1 cellular context compared by ENCODE assay signal in the genomic region with DNA sequence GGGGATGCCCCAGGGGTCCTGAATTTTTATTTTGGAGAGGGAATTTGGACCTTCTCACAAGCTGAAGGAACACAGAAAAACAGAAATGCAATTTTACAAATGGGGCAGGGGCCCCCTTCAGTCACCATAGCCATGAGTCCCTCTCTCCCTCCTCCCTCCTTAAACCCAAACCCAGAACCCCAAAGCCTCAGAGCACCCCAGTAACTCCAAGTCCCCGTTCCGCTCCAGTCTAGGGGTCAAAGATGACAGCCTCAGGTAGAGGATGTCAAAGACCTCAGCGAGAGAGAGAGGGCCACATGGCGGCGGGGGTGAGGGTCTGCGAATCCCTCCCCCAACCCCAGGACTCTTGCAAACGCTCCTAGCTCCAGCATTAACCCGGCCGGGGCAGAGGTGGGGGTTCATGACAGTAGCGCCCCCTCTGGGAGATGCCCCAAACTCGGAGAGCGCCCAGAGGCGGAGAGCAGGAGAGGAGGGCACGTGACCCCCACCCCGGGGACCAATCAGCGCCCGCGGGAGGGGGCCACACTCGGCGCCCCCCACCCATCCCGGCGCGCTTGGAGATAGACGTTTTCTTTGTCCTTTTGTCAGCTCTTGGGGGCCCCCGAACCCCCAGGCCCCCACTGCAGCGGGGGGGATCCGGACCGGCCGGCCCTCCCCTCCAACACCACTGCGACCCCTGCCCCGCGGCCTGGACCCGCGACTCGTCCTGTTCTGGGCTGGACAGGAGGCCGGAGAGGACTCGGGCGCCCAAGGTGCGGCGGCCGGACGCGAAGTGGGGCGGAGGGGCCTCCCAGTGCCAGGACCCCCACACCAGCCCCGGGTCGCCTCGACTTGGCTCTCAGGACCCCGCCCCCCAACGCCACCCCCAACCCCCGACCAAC.
A peak's percentile ranks its signal among the peaks of the same experiment; 100 is the strongest.
TF ChIP-seq lines count a peak whose summit lies in the region.

No MANE protein-coding gene starts in this region.

TF ChIP-seq in HepG2, 621 proteins besides CTCF, POLR2A, EP300 and RAD21 (continued from another document and continues in another):
- TF ChIP-seq, protein P1, sequence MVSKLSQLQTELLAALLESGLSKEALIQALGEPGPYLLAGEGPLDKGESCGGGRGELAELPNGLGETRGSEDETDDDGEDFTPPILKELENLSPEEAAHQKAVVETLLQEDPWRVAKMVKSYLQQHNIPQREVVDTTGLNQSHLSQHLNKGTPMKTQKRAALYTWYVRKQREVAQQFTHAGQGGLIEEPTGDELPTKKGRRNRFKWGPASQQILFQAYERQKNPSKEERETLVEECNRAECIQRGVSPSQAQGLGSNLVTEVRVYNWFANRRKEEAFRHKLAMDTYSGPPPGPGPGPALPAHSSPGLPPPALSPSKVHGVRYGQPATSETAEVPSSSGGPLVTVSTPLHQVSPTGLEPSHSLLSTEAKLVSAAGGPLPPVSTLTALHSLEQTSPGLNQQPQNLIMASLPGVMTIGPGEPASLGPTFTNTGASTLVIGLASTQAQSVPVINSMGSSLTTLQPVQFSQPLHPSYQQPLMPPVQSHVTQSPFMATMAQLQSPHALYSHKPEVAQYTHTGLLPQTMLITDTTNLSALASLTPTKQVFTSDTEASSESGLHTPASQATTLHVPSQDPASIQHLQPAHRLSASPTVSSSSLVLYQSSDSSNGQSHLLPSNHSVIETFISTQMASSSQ (IDR thresholded peaks at IDR 0.05; ENCODE audit: low read depth) = no peak
- TF ChIP-seq, protein P1 (CRISPR knock-in tag; IDR thresholded peaks at IDR 0.05; ENCODE audit: borderline replicate concordance) = no peak
- TF ChIP-seq ERF (CRISPR knock-in tag; IDR thresholded peaks at IDR 0.05) (peak; percentile 69), HOXA3 (CRISPR knock-in tag; IDR thresholded peaks at IDR 0.05) (0 out of 2 replicates have a peak, but pooled peaks have one; percentile 5), ZNF235 (CRISPR knock-in tag; IDR thresholded peaks at IDR 0.05; ENCODE audit: borderline replicate concordance) (no peak), ZNF788 (CRISPR knock-in tag; IDR thresholded peaks at IDR 0.05; ENCODE audit: borderline replicate concordance) (no peak), ZNF670 (CRISPR knock-in tag; IDR thresholded peaks at IDR 0.05; ENCODE audit: borderline replicate concordance) (no peak), KAT2B (IDR thresholded peaks at IDR 0.05; ENCODE audit: borderline replicate concordance, low read depth, low read length) (no peak), RNF2 (conservative IDR thresholded peaks at IDR 0.05; ENCODE audit: low read depth) (no peak), NFIB (CRISPR knock-in tag; IDR thresholded peaks at IDR 0.05; ENCODE audit: borderline replicate concordance) (no peak), SP140L (CRISPR knock-in tag; IDR thresholded peaks at IDR 0.05; ENCODE audit: borderline replicate concordance) (no peak), MZF1 (CRISPR knock-in tag; IDR thresholded peaks at IDR 0.05; ENCODE audit: borderline replicate concordance) (no peak), NBN (conservative IDR thresholded peaks at IDR 0.05) (no peak), ZNF143 (CRISPR knock-in tag; IDR thresholded peaks at IDR 0.05) (no peak), FOXO1 (CRISPR knock-in tag; IDR thresholded peaks at IDR 0.05) (no peak), ZNF709 (CRISPR knock-in tag; IDR thresholded peaks at IDR 0.05) (no peak), CENPT (CRISPR knock-in tag; IDR thresholded peaks at IDR 0.05; ENCODE audit: low read depth) (no peak), TBL1XR1 (IDR thresholded peaks at IDR 0.05; ENCODE audit: borderline replicate concordance, low read length, partially characterized antibody) (no peak), ZMYM2 (CRISPR knock-in tag; IDR thresholded peaks at IDR 0.05) (0 out of 2 replicates have a peak, but pooled peaks have one; percentile 29), ZIK1 (CRISPR knock-in tag; IDR thresholded peaks at IDR 0.05; ENCODE audit: borderline replicate concordance, low read depth) (no peak), FOXC1 (CRISPR knock-in tag; IDR thresholded peaks at IDR 0.05; ENCODE audit: borderline replicate concordance) (0 out of 2 replicates have a peak, but pooled peaks have one; percentile 18), TARDBP (CRISPR knock-in tag; IDR thresholded peaks at IDR 0.05) (peak; percentile 42; the same call in 1 of the 2 replicates), ZNF329 (CRISPR knock-in tag; IDR thresholded peaks at IDR 0.05; ENCODE audit: low read depth) (0 out of 2 replicates have a peak, but pooled peaks have one; percentile 40), BORCS8-MEF2B (CRISPR knock-in tag; IDR thresholded peaks at IDR 0.05) (0 out of 2 replicates have a peak, but pooled peaks have one; percentile 32), LCORL (IDR thresholded peaks at IDR 0.05) (no peak), LCORL (CRISPR knock-in tag; IDR thresholded peaks at IDR 0.05) (peak; percentile 65; the same call in 1 of the 2 replicates), ZNF549 (CRISPR knock-in tag; IDR thresholded peaks at IDR 0.05) (no peak), ZFP82 (CRISPR knock-in tag; IDR thresholded peaks at IDR 0.05; ENCODE audit: borderline replicate concordance) (no peak), TCF7 (IDR thresholded peaks at IDR 0.05; ENCODE audit: low read depth) (no peak), ZNF776 (CRISPR knock-in tag; IDR thresholded peaks at IDR 0.05) (no peak)
- TF ChIP-seq, protein P2, sequence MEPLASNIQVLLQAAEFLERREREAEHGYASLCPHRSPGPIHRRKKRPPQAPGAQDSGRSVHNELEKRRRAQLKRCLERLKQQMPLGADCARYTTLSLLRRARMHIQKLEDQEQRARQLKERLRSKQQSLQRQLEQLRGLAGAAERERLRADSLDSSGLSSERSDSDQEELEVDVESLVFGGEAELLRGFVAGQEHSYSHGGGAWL (CRISPR knock-in tag; IDR thresholded peaks at IDR 0.05) = no peak; the same call in 1 of the 2 replicates
- TF ChIP-seq, protein P3, sequence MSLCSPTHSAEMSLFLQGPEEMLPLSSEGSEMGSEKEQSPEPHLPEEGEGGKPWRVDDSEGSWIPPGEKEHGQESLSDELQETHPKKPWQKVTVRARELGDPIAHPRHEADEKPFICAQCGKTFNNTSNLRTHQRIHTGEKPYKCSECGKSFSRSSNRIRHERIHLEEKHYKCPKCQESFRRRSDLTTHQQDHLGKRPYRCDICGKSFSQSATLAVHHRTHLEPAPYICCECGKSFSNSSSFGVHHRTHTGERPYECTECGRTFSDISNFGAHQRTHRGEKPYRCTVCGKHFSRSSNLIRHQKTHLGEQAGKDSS (CRISPR knock-in tag; IDR thresholded peaks at IDR 0.05; ENCODE audit: borderline replicate concordance, low read depth) = no peak
- TF ChIP-seq, protein P4, sequence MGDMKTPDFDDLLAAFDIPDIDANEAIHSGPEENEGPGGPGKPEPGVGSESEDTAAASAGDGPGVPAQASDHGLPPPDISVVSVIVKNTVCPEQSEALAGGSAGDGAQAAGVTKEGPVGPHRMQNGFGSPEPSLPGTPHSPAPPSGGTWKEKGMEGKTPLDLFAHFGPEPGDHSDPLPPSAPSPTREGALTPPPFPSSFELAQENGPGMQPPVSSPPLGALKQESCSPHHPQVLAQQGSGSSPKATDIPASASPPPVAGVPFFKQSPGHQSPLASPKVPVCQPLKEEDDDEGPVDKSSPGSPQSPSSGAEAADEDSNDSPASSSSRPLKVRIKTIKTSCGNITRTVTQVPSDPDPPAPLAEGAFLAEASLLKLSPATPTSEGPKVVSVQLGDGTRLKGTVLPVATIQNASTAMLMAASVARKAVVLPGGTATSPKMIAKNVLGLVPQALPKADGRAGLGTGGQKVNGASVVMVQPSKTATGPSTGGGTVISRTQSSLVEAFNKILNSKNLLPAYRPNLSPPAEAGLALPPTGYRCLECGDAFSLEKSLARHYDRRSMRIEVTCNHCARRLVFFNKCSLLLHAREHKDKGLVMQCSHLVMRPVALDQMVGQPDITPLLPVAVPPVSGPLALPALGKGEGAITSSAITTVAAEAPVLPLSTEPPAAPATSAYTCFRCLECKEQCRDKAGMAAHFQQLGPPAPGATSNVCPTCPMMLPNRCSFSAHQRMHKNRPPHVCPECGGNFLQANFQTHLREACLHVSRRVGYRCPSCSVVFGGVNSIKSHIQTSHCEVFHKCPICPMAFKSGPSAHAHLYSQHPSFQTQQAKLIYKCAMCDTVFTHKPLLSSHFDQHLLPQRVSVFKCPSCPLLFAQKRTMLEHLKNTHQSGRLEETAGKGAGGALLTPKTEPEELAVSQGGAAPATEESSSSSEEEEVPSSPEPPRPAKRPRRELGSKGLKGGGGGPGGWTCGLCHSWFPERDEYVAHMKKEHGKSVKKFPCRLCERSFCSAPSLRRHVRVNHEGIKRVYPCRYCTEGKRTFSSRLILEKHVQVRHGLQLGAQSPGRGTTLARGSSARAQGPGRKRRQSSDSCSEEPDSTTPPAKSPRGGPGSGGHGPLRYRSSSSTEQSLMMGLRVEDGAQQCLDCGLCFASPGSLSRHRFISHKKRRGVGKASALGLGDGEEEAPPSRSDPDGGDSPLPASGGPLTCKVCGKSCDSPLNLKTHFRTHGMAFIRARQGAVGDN (CRISPR knock-in tag; IDR thresholded peaks at IDR 0.05) = peak; percentile 74
- TF ChIP-seq, protein P5, sequence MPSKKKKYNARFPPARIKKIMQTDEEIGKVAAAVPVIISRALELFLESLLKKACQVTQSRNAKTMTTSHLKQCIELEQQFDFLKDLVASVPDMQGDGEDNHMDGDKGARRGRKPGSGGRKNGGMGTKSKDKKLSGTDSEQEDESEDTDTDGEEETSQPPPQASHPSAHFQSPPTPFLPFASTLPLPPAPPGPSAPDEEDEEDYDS (CRISPR knock-in tag; IDR thresholded peaks at IDR 0.05) = no peak
- TF ChIP-seq, protein P6, sequence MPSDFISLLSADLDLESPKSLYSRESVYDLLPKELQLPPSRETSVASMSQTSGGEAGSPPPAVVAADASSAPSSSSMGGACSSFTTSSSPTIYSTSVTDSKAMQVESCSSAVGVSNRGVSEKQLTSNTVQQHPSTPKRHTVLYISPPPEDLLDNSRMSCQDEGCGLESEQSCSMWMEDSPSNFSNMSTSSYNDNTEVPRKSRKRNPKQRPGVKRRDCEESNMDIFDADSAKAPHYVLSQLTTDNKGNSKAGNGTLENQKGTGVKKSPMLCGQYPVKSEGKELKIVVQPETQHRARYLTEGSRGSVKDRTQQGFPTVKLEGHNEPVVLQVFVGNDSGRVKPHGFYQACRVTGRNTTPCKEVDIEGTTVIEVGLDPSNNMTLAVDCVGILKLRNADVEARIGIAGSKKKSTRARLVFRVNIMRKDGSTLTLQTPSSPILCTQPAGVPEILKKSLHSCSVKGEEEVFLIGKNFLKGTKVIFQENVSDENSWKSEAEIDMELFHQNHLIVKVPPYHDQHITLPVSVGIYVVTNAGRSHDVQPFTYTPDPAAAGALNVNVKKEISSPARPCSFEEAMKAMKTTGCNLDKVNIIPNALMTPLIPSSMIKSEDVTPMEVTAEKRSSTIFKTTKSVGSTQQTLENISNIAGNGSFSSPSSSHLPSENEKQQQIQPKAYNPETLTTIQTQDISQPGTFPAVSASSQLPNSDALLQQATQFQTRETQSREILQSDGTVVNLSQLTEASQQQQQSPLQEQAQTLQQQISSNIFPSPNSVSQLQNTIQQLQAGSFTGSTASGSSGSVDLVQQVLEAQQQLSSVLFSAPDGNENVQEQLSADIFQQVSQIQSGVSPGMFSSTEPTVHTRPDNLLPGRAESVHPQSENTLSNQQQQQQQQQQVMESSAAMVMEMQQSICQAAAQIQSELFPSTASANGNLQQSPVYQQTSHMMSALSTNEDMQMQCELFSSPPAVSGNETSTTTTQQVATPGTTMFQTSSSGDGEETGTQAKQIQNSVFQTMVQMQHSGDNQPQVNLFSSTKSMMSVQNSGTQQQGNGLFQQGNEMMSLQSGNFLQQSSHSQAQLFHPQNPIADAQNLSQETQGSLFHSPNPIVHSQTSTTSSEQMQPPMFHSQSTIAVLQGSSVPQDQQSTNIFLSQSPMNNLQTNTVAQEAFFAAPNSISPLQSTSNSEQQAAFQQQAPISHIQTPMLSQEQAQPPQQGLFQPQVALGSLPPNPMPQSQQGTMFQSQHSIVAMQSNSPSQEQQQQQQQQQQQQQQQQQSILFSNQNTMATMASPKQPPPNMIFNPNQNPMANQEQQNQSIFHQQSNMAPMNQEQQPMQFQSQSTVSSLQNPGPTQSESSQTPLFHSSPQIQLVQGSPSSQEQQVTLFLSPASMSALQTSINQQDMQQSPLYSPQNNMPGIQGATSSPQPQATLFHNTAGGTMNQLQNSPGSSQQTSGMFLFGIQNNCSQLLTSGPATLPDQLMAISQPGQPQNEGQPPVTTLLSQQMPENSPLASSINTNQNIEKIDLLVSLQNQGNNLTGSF (CRISPR knock-in tag; IDR thresholded peaks at IDR 0.05) = no peak
- TF ChIP-seq, protein P7, sequence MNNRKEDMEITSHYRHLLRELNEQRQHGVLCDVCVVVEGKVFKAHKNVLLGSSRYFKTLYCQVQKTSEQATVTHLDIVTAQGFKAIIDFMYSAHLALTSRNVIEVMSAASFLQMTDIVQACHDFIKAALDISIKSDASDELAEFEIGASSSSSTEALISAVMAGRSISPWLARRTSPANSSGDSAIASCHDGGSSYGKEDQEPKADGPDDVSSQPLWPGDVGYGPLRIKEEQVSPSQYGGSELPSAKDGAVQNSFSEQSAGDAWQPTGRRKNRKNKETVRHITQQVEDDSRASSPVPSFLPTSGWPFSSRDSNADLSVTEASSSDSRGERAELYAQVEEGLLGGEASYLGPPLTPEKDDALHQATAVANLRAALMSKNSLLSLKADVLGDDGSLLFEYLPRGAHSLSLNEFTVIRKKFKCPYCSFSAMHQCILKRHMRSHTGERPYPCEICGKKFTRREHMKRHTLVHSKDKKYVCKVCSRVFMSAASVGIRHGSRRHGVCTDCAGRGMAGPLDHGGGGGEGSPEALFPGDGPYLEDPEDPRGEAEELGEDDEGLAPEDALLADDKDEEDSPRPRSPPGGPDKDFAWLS (CRISPR knock-in tag; IDR thresholded peaks at IDR 0.05; ENCODE audit: borderline replicate concordance) = no peak
- TF ChIP-seq, protein P8, sequence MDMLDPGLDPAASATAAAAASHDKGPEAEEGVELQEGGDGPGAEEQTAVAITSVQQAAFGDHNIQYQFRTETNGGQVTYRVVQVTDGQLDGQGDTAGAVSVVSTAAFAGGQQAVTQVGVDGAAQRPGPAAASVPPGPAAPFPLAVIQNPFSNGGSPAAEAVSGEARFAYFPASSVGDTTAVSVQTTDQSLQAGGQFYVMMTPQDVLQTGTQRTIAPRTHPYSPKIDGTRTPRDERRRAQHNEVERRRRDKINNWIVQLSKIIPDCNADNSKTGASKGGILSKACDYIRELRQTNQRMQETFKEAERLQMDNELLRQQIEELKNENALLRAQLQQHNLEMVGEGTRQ (IDR thresholded peaks at IDR 0.05; ENCODE audit: low read depth, low read length) = peak; percentile 69
- TF ChIP-seq, protein P8 (CRISPR knock-in tag; IDR thresholded peaks at IDR 0.05; ENCODE audit: borderline replicate concordance) = peak; percentile 93; the same call in 1 of the 2 replicates
